ENCODE assay signal across 16 cellular contexts in genomic region chr5:127068771-127069330, GRCh38. TPM values are rescaled to one million over a fixed set of nuclear protein-coding genes. Genes with fewer than 3 reads are reported as not detected.
DNase-seq lines count a peak whose midpoint lies in the region; ATAC-seq and TF ChIP-seq lines count a peak whose summit lies in the region.
"Had no signal": no experiment of that assay in that cellular context is flagged by ENCODE, and none has a peak within 500 bp of the region (broad histone marks: within the 10 kb centered on the region; RNA-seq: fewer than 3 reads in every experiment).

No MANE protein-coding gene starts in this region.

- no peak overlapping the region for H3K9ac ChIP-seq in endodermal cell (ENCODE audit: extremely low read depth, low read length, poor library complexity, severe bottlenecking)

- no peak overlapping the region for H3K27ac Mint-ChIP-seq in activated CD4-positive, alpha-beta memory T cell treated with anti-CD3 and anti-CD28 coated beads for 36 hours
- no peak overlapping the region for H3K27ac Mint-ChIP-seq in endodermal cell
- H3K27ac Mint-ChIP-seq: activated T-helper 2 cell treated with anti-CD3 and anti-CD28 coated beads, Interferon-gamma antibody, Interleukin-2, Interleukin-4, amounts not matched to agents 10 μg/mL and 5 μg/mL and 100 μg/mL, durations not matched to agents 14 hours and 24 hours and 36 hours; stimulated activated naive B cell treated with anti-CD40 and anti-IgM and Interleukin-4, amounts not matched to agents 10 μg/mL and 1 μg/mL and 100 μg/mL, for 72 hours had no signal

- POLR2A ChIA-PET in activated CD4-positive, alpha-beta memory T cell treated with anti-CD3 and anti-CD28 coated beads for 36 hours (lab: Charles Lee), result no interaction called here

- DNase-seq in left cardiac atrium, result peak; percentile 42
- DNase-seq in cardiac septum (ENCODE audit: low spot score), result no peak
- peak; percentile 92 for DNase-seq in fibroblast of pulmonary artery (ENCODE audit: low read depth)
- no peak for DNase-seq in lower lobe of right lung
- no peak for DNase-seq in activated CD4-positive, alpha-beta memory T cell treated with anti-CD3 and anti-CD28 coated beads for 36 hours
- no peak for DNase-seq in endodermal cell
- DNase-seq: activated CD4-positive, alpha-beta T cell treated with anti-CD3 and anti-CD28 coated beads, Interleukin-2, amount 50 U/mL, for 1 hour; central memory CD4-positive, alpha-beta T cell; DMS53; midbrain; stimulated activated CD4-positive, alpha-beta T cell treated with anti-CD3 and anti-CD28 coated beads, Interleukin-4, amount 100 ng/mL, for 4 hours; stimulated activated naive B cell treated with anti-CD40 and anti-IgM and Interleukin-4, amounts not matched to agents 10 μg/mL and 1 μg/mL and 100 μg/mL, for 72 hours; uterus had no signal

- ATAC-seq in left cardiac atrium (no peak), SK-N-SH treated with all-trans-retinoic acid at 6 μM for 48 hours (peak; percentile 72), lower lobe of right lung (no peak), GM21723 (IDR thresholded peaks at IDR 0.05; ENCODE audit: unreplicated experiment) (no peak)
- ATAC-seq: stimulated activated naive B cell treated with anti-CD40 and anti-IgM and Interleukin-4, amounts not matched to agents 10 μg/mL and 1 μg/mL and 100 μg/mL, for 72 hours had no signal

- 96 to 100% methylated on average over 2 to 3 of the region's 3 CpGs for WGBS in endodermal cell (ENCODE audit: insufficient coverage in 1 of 2, insufficient read length in 1 of 2), 2 experiments

- TF ChIP-seq CTCF in fibroblast of pulmonary artery (IDR thresholded peaks at IDR 0.05; ENCODE audit: low read length, missing control alignments), result no peak
- TF ChIP-seq CTCF in lower lobe of right lung (IDR thresholded peaks at IDR 0.05), result no peak
- TF ChIP-seq CTCF in endodermal cell (conservative IDR thresholded peaks at IDR 0.05), result no peak

- H3K4me3 ChIP-seq in fibroblast of pulmonary artery (replicated peaks; ENCODE audit: low read depth, low read length) (no peak overlapping the region), lower lobe of right lung (no peak overlapping the region), endodermal cell (ENCODE audit: low read length) (no peak overlapping the region)
- H3K4me3 ChIP-seq: uterus had no signal

- no peaks in the 10 kb centered on the region for H3K27me3 Mint-ChIP-seq in activated CD4-positive, alpha-beta memory T cell treated with anti-CD3 and anti-CD28 coated beads for 36 hours
- peaks cover 2% of the 10 kb centered on the region for H3K27me3 Mint-ChIP-seq in endodermal cell (ENCODE audit: insufficient read depth)
- H3K27me3 Mint-ChIP-seq: stimulated activated naive B cell treated with anti-CD40 and anti-IgM and Interleukin-4, amounts not matched to agents 10 μg/mL and 1 μg/mL and 100 μg/mL, for 72 hours had no signal

- no peak overlapping the region for H3K4me3 Mint-ChIP-seq in activated CD4-positive, alpha-beta memory T cell treated with anti-CD3 and anti-CD28 coated beads for 36 hours
- no peak overlapping the region for H3K4me3 Mint-ChIP-seq in endodermal cell
- H3K4me3 Mint-ChIP-seq: stimulated activated naive B cell treated with anti-CD40 and anti-IgM and Interleukin-4, amounts not matched to agents 10 μg/mL and 1 μg/mL and 100 μg/mL, for 72 hours had no signal

- H3K36me3 ChIP-seq in lower lobe of right lung (no peaks in the 10 kb centered on the region), endodermal cell (ENCODE audit: control insufficient read depth, insufficient read depth, low read length) (no peaks in the 10 kb centered on the region)
- H3K36me3 ChIP-seq: uterus had no signal

- H3K4me1 ChIP-seq in lower lobe of right lung, result no peaks in the 10 kb centered on the region
- H3K4me1 ChIP-seq in endodermal cell (ENCODE audit: control insufficient read depth, insufficient read depth, low read length), result peaks cover 4% of the 10 kb centered on the region
- H3K4me1 ChIP-seq: uterus had no signal

- H3K27me3 ChIP-seq in lower lobe of right lung (ENCODE audit: low read depth) (no peaks in the 10 kb centered on the region), endodermal cell (ENCODE audit: control insufficient read depth, insufficient read depth, low read length, poor library complexity, severe bottlenecking) (peaks cover 11% of the 10 kb centered on the region)
- H3K27me3 ChIP-seq: uterus had no signal

- intact Hi-C loops in left cardiac atrium (cut with DNase I) (no loop called here), cardiac septum (cut with DNase I) (no loop called here), lower lobe of right lung (cut with DNase I) (no loop called here)
- intact Hi-C loops in activated CD4-positive, alpha-beta memory T cell treated with anti-CD3 and anti-CD28 coated beads for 36 hours (cut with micrococcal nuclease), result no loop called here

- CTCF ChIA-PET in activated CD4-positive, alpha-beta memory T cell treated with anti-CD3 and anti-CD28 coated beads for 36 hours (lab: Charles Lee), result interaction anchor here (0.6 kb wide), 1 partner anchor 43 kb away, joined by 4 read pairs; no protein-coding TSS in a partner anchor

- no peak overlapping the region for H3K27ac ChIP-seq in lower lobe of right lung
- no peak overlapping the region for H3K27ac ChIP-seq in endodermal cell (ENCODE audit: low read depth, low read length)
- H3K27ac ChIP-seq: uterus had no signal

- no peaks in the 10 kb centered on the region for H3K9me3 Mint-ChIP-seq in activated CD4-positive, alpha-beta memory T cell treated with anti-CD3 and anti-CD28 coated beads for 36 hours
- no peaks in the 10 kb centered on the region for H3K9me3 Mint-ChIP-seq in endodermal cell
- H3K9me3 Mint-ChIP-seq: activated T-helper 2 cell treated with anti-CD3 and anti-CD28 coated beads, Interferon-gamma antibody, Interleukin-2, Interleukin-4, amounts not matched to agents 10 μg/mL and 5 μg/mL and 100 μg/mL, durations not matched to agents 14 hours and 24 hours and 36 hours had no signal

- peaks cover 8% of the 10 kb centered on the region for H3K4me1 Mint-ChIP-seq in activated CD4-positive, alpha-beta memory T cell treated with anti-CD3 and anti-CD28 coated beads for 36 hours (ENCODE audit: low read depth)
- H3K4me1 Mint-ChIP-seq in endodermal cell, result peaks cover 20% of the 10 kb centered on the region

- peaks cover 6% of the 10 kb centered on the region for H3K36me3 Mint-ChIP-seq in activated CD4-positive, alpha-beta memory T cell treated with anti-CD3 and anti-CD28 coated beads for 36 hours
- no peaks in the 10 kb centered on the region for H3K36me3 Mint-ChIP-seq in endodermal cell (ENCODE audit: low read depth)

- H3K9me3 ChIP-seq in lower lobe of right lung, result no peaks in the 10 kb centered on the region
- H3K9me3 ChIP-seq in endodermal cell (ENCODE audit: control insufficient read depth, low read length), result no peaks in the 10 kb centered on the region
- H3K9me3 ChIP-seq: uterus had no signal

TF ChIP-seq in SK-N-SH treated with all-trans-retinoic acid at 6 μM for 48 hours, 23 proteins besides CTCF, POLR2A, EP300 and RAD21 (continues in another document):
- TF ChIP-seq CSRNP3 (CRISPR knock-in tag; IDR thresholded peaks at IDR 0.05), result no peak
- no peak for TF ChIP-seq POU6F1 (CRISPR knock-in tag; IDR thresholded peaks at IDR 0.05; ENCODE audit: borderline replicate concordance, low read depth)
- TF ChIP-seq ARNTL (CRISPR knock-in tag; IDR thresholded peaks at IDR 0.05; ENCODE audit: borderline replicate concordance, low read depth), result no peak
- no peak for TF ChIP-seq SNAI2 (CRISPR knock-in tag; IDR thresholded peaks at IDR 0.05)
- peak; percentile 93 for TF ChIP-seq ISL1 (CRISPR knock-in tag; IDR thresholded peaks at IDR 0.05)
- TF ChIP-seq PPARA (CRISPR knock-in tag; IDR thresholded peaks at IDR 0.05; ENCODE audit: borderline replicate concordance), result no peak
- no peak for TF ChIP-seq BACH2 (CRISPR knock-in tag; IDR thresholded peaks at IDR 0.05; ENCODE audit: borderline replicate concordance)
- no peak for TF ChIP-seq OSR1 (CRISPR knock-in tag; IDR thresholded peaks at IDR 0.05)
- TF ChIP-seq ZNF565 (CRISPR knock-in tag; conservative IDR thresholded peaks at IDR 0.05; ENCODE audit: low read depth), result no peak
- no peak for TF ChIP-seq ZFP30 (CRISPR knock-in tag; IDR thresholded peaks at IDR 0.05)

RNA-seq across cellular contexts. Expression of gene C5orf63, which starts 4.5 kb away (rescaled TPM):
- total RNA-seq in left cardiac atrium, result 1 to 10 TPM; 5.9 to 7.8 TPM
- 11.5 TPM for total RNA-seq in cardiac septum
- total RNA-seq in lower lobe of right lung, result 7.5 TPM
- total RNA-seq in activated CD4-positive, alpha-beta memory T cell treated with anti-CD3 and anti-CD28 coated beads for 36 hours, result 1 to 10 TPM; 9.4 to 9.7 TPM
- 1 to 10 TPM in 1 of 2 donors, under 1 TPM in 1; 0.86 to 9.4 TPM for total RNA-seq in endodermal cell
- not detected for polyA plus RNA-seq in endodermal cell (2013, experiment 1 of 2)
- not detected for polyA plus RNA-seq in endodermal cell (2013, experiment 2 of 2)

RNA-seq across cellular contexts. Expression of gene MARCHF3, which starts 38.5 kb away (rescaled TPM):
- total RNA-seq in left cardiac atrium (10 to 100 TPM; 17.4 to 23.8 TPM), cardiac septum (61.0 TPM), lower lobe of right lung (14.3 TPM), endodermal cell (10 to 100 TPM in 1 of 2 donors, 1 to 10 TPM in 1; 4.4 to 11.3 TPM)
- total RNA-seq in activated CD4-positive, alpha-beta memory T cell treated with anti-CD3 and anti-CD28 coated beads for 36 hours, result 1 to 10 TPM; 4.0 to 4.4 TPM
- polyA plus RNA-seq in endodermal cell (2013, experiment 1 of 2), result 6.3 TPM
- polyA plus RNA-seq in endodermal cell (2013, experiment 2 of 2), result 5.6 TPM

Comparison
In these comparisons a context has a peak if more than half of its experiments do, and no peak if none do; other contexts are left out.
1. DNase-seq: peak in left cardiac atrium (single experiment) and fibroblast of pulmonary artery (single experiment); none in cardiac septum (single experiment), lower lobe of right lung (single experiment), activated CD4-positive, alpha-beta memory T cell treated with anti-CD3 and anti-CD28 coated beads for 36 hours (single experiment) and endodermal cell (single experiment).